ENCODE assay signal across 17 cellular contexts in genomic region chr1:114319480-114319879, GRCh38.
DNase-seq lines count a peak whose midpoint lies in the region; TF ChIP-seq lines count a peak whose summit lies in the region.
"Had no signal": no experiment of that assay in that cellular context is flagged by ENCODE, and none has a peak within 500 bp of the region (broad histone marks: within the 10 kb centered on the region; RNA-seq: fewer than 3 reads in every experiment).

No MANE protein-coding gene starts in this region.

- TF ChIP-seq POLR2A in Peyer's patch (IDR thresholded peaks at IDR 0.05) = no peak

- intact Hi-C loops in tibial artery (cut with DNase I; ENCODE audit: low total_unique reads) = no loop called here

- DNase-seq in HS-27A (ENCODE audit: low read depth) = peak; percentile 52
- peak; percentile 61 for DNase-seq in astrocyte of the cerebellum (ENCODE audit: low read depth)
- DNase-seq in hepatic stellate cell (ENCODE audit: low spot score) = peak; percentile 40
- no peak for DNase-seq in tibial artery
- DNase-seq in NCI-H2081 treated with DMSO at 0.1 percent for 48 hours (lab: John Stamatoyannopoulos, UW) = no peak
- DNase-seq in Peyer's patch = no peak
- DNase-seq in activated T-cell treated with anti-CD3 and anti-CD28 coated beads, Interleukin-2, amount 50 U/mL, for 48 hours = no peak
- DNase-seq: activated effector memory CD4-positive, alpha-beta T cell treated with Interleukin-2 at 50 U/mL for 16 hours; anterior cingulate cortex; CD4-positive, CD25-positive, alpha-beta regulatory T cell; DMS79 treated with DMSO at 0.1 percent for 48 hours; MG63; NCI-H1930; NCI-H524; stimulated activated CD4-positive, alpha-beta T cell treated with anti-CD3 and anti-CD28 coated beads, Interleukin-4, amount 100 ng/mL, for 24 hours; T-cell had no signal

- in situ Hi-C loops in astrocyte of the cerebellum (cut with HindIII; ENCODE audit: low sequenced_read_pairs) = no loop called here

- peaks cover 0 to 40% (median 0%) of the 10 kb centered on the region in 4 donors for H3K4me1 ChIP-seq in tibial artery
- H3K4me1 ChIP-seq in Peyer's patch = no peaks in the 10 kb centered on the region
- H3K4me1 ChIP-seq: right atrium auricular region had no signal

- no peak for TF ChIP-seq CTCF in astrocyte of the cerebellum (IDR thresholded peaks at IDR 0.05; ENCODE audit: low read depth, low read length, missing control alignments)
- TF ChIP-seq CTCF in tibial artery (IDR thresholded peaks at IDR 0.05) = no peak
- no peak for TF ChIP-seq CTCF in Peyer's patch (IDR thresholded peaks at IDR 0.05)

- H3K4me3 ChIP-seq in astrocyte of the cerebellum (ENCODE audit: low read depth, low read length) = no peak overlapping the region
- H3K4me3 ChIP-seq in tibial artery = no peak overlapping the region
- H3K4me3 ChIP-seq in Peyer's patch = no peak overlapping the region
- H3K4me3 ChIP-seq: MG63, right atrium auricular region had no signal

- H3K27me3 ChIP-seq in tibial artery (no peaks in the 10 kb centered on the region), Peyer's patch (no peaks in the 10 kb centered on the region)
- H3K27me3 ChIP-seq: MG63, right atrium auricular region had no signal

- no peaks in the 10 kb centered on the region for H3K9me3 ChIP-seq in tibial artery
- H3K9me3 ChIP-seq in Peyer's patch = no peaks in the 10 kb centered on the region
- H3K9me3 ChIP-seq: MG63, right atrium auricular region had no signal

- H3K36me3 ChIP-seq in tibial artery (no peaks in the 10 kb centered on the region), Peyer's patch (no peaks in the 10 kb centered on the region)
- H3K36me3 ChIP-seq: MG63, right atrium auricular region had no signal

- H3K27ac ChIP-seq in tibial artery (peak overlapping the region; percentile 44 to 62), Peyer's patch (no peak overlapping the region)
- H3K27ac ChIP-seq: right atrium auricular region had no signal

Comparison
In these comparisons a context has a peak if more than half of its experiments do, and no peak if none do; other contexts are left out.
1. DNase-seq: peak in HS-27A (single experiment), astrocyte of the cerebellum (single experiment) and hepatic stellate cell (single experiment); none in tibial artery (0 of 2), NCI-H2081 treated with DMSO at 0.1 percent for 48 hours (single experiment), Peyer's patch (0 of 3) and activated T-cell treated with anti-CD3 and anti-CD28 coated beads, Interleukin-2, amount 50 U/mL, for 48 hours (0 of 2).
2. H3K27ac ChIP-seq: peak in tibial artery (2 of 2); none in Peyer's patch (0 of 4).